8 cellular contexts compared by ENCODE assay signal in the genomic region with DNA sequence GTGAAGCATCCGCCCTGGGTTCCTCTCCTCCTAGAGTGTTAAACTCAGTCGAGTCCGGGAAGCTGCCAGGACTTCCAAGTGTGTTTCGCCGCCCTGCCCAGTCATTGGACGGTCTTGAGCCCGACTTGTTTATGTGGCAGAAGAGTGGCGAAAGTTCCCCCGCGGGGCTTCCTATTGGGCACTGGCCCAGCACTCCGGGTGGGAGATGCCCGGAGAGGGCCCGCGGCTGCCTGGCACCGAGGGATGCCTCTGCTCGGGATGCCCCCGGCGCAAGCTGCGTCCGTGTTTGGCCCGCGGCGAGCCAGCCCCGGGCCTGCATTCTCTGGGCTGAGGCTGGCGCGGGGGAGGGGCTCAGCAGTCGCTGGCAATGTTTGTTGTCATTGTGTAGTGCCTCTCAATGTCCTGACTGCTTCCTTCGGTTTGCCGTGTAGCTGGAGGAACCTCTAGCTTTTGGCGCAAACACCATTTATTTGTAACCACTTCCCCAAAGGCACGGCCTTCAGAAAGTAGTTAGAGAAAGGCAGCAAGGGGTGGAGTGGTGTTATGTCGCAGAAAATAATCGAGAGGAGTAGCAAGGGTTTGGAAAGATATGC. TPM values are rescaled to one million over a fixed set of nuclear protein-coding genes. Genes with fewer than 3 reads are reported as not detected.
DNase-seq lines count a peak whose midpoint lies in the region; ATAC-seq, FAIRE-seq and TF ChIP-seq lines count a peak whose summit lies in the region.

No MANE protein-coding gene starts in this region.

- H3K79me2 ChIP-seq in OCI-LY7 (ENCODE audit: insufficient read depth, low read depth, low read length) (no peaks in the 10 kb centered on the region), K562 (ENCODE audit: control insufficient read depth, insufficient read depth, low read length) (peaks cover 50% of the 10 kb centered on the region)

- POLR2A ChIA-PET in OCI-LY7 (lab: Charles Lee) (no interaction called here), K562 (lab: Yijun Ruan, JAX) (interaction anchor here (0.6 to 4.8 kb wide), 7 partner anchors 9 to 598 kb away, joined by 3 to 51 read pairs (median 4); no protein-coding TSS in a partner anchor)

- TF ChIP-seq RAD21 in K562 (CRISPR knock-in tag; conservative IDR thresholded peaks at IDR 0.05 in 1 of 2, IDR thresholded peaks at IDR 0.05 in 1 of 2), result no peak

- H3K4me2 ChIP-seq in OCI-LY7 (ENCODE audit: low read length) (peak overlapping the region; percentile 21; the same call in 1 of the 2 replicates), K562 (ENCODE audit: insufficient read depth, low read length) (peak overlapping the region; percentile 93)

- no peak overlapping the region for H3K27ac ChIP-seq in OCI-LY7 (ENCODE audit: low read depth, low read length, poor library complexity, severe bottlenecking)
- peak overlapping the region; percentile 92 for H3K27ac ChIP-seq in K562 (ENCODE audit: extremely low read depth, low read depth, low read length)

- H3K9me3 ChIP-seq in OCI-LY7 (ENCODE audit: low read length), result no peaks in the 10 kb centered on the region
- H3K9me3 ChIP-seq in K562 (replicated peaks; ENCODE audit: control insufficient read depth, insufficient read depth, low read depth, low read length), result no peaks in the 10 kb centered on the region

- H2AFZ ChIP-seq in OCI-LY7 (ENCODE audit: low read length), result no peak overlapping the region
- peak overlapping the region; percentile 99 for H2AFZ ChIP-seq in K562 (ENCODE audit: low read depth, low read length)

- DNase-seq in 8988T, result peak; percentile 35
- DNase-seq in GM12865 (ENCODE audit: low read depth), result peak; percentile 70
- DNase-seq in OCI-LY7 (ENCODE audit: low spot score), result no peak
- peak; percentile 65 to 77 (median 68) for DNase-seq in K562 (ENCODE audit: extremely low read depth in 1 of 4, low spot score in 3 of 4)
- DNase-seq in hippocampal formation (lab: John Stamatoyannopoulos, UW), result peak; percentile 86 to 87
- DNase-seq in posterior cingulate gyrus, result peak; percentile 50 to 94 (median 68)

- H3K4me1 ChIP-seq in OCI-LY7 (ENCODE audit: insufficient read depth, low read length, poor library complexity, severe bottlenecking) (no peaks in the 10 kb centered on the region), K562 (replicated peaks in 1 of 2; ENCODE audit: control insufficient read depth in 2 of 2, insufficient read depth in 2 of 2, low read length in 2 of 2) (peaks cover 17 to 19% of the 10 kb centered on the region in 2 experiments)

- TF ChIP-seq POLR2A in K562 (conservative IDR thresholded peaks at IDR 0.05), result peak; percentile 25; the same call in 1 of the 2 replicates

- WGBS in K562 (ENCODE audit: insufficient coverage, low coverage, missing lambda C conversion rate), result 2% methylated on average over 32 of the region's 33 CpGs

- CTCF ChIA-PET in OCI-LY7 (lab: Charles Lee; ENCODE audit: unreplicated experiment), result no interaction called here
- CTCF ChIA-PET in K562 (lab: Yijun Ruan, JAX; ENCODE audit: low intra/inter-chr PET ratio), result no interaction called here

- no TSS peak for BruUV-seq in OCI-LY7 (replicated peaks; lab: Mats Ljungman, UMichigan)
- no TSS peak for BruUV-seq in K562 (replicated peaks; lab: Mats Ljungman, UMichigan)

- peak; percentile 81 for FAIRE-seq in K562 (lab: Jason Lieb, UNC)

- in situ Hi-C loops in K562 (cut with MboI), result no loop called here

- no peaks in the 10 kb centered on the region for H3K27me3 ChIP-seq in K562 (ENCODE audit: control insufficient read depth in 2 of 2, insufficient read depth in 2 of 2, low read length in 2 of 2)

- H3K9me1 ChIP-seq in K562 (ENCODE audit: control insufficient read depth, insufficient read depth, low read length), result no peaks in the 10 kb centered on the region

- H3K9me2 ChIP-seq in OCI-LY7 (ENCODE audit: insufficient read depth, low read length), result no peaks in the 10 kb centered on the region

- intact Hi-C loops in OCI-LY7 (cut with micrococcal nuclease; ENCODE audit: unreplicated experiment), result no loop called here
- intact Hi-C loops in K562 (cut with micrococcal nuclease), result loop anchor here (5.0 to 10.0 kb wide), 3 partner anchors 56 to 549 kb away; partner anchors contain the start of gene TLK1
- intact Hi-C loops in posterior cingulate gyrus (cut with DNase I), result loop anchor here (1.0 kb wide), 1 partner anchor 89 kb away; the partner anchor contains the start of gene DCAF17

- H3K4me3 ChIP-seq in GM12865 (ENCODE audit: low read depth, low read length) (peak overlapping the region; percentile 99), OCI-LY7 (ENCODE audit: low read depth, low read length, poor library complexity, severe bottlenecking) (no peak overlapping the region), K562 (peak overlapping the region; percentile 82)

- H3K36me3 ChIP-seq in OCI-LY7 (ENCODE audit: insufficient read depth, low read length) (no peaks in the 10 kb centered on the region), K562 (ENCODE audit: control insufficient read depth, insufficient read depth, low read length) (peaks cover 6% of the 10 kb centered on the region)

- ATAC-seq in HG03039 (IDR thresholded peaks at IDR 0.05; ENCODE audit: unreplicated experiment), result peak; percentile 29
- peak; percentile 72 for ATAC-seq in K562
- no peak for ATAC-seq in HG02610 (IDR thresholded peaks at IDR 0.05; ENCODE audit: unreplicated experiment)

- TF ChIP-seq CTCF in GM12865 (IDR thresholded peaks at IDR 0.05; ENCODE audit: insufficient read depth, low read depth, low read length, missing control alignments) (no peak), OCI-LY7 (conservative IDR thresholded peaks at IDR 0.05; ENCODE audit: low read length) (no peak), K562 (IDR thresholded peaks at IDR 0.05 in 2 of 3, conservative IDR thresholded peaks at IDR 0.05 in 1 of 3; ENCODE audit: insufficient read depth in 2 of 3, low read depth in 1 of 3, low read length in 3 of 3) (no peak)

- H4K20me1 ChIP-seq in OCI-LY7 (ENCODE audit: insufficient read depth, low read length) (no peaks in the 10 kb centered on the region), K562 (replicated peaks; ENCODE audit: control insufficient read depth, insufficient read depth, low read length) (no peaks in the 10 kb centered on the region; the same call in 1 of the 2 replicates)

- TF ChIP-seq EP300 in K562 (IDR thresholded peaks at IDR 0.05; ENCODE audit: low read length), result no peak

- H3K9ac ChIP-seq in K562 (ENCODE audit: insufficient read depth in 1 of 2, low read depth in 2 of 2, low read length in 2 of 2), result peak overlapping the region; percentile 76 to 93

TF ChIP-seq in K562, 482 proteins besides CTCF, POLR2A, EP300 and RAD21 (continues in another document):
- 0 out of 2 replicates have a peak, but pooled peaks have one; percentile 37 for TF ChIP-seq MTA3 (IDR thresholded peaks at IDR 0.05; ENCODE audit: borderline replicate concordance)
- TF ChIP-seq, protein P1, sequence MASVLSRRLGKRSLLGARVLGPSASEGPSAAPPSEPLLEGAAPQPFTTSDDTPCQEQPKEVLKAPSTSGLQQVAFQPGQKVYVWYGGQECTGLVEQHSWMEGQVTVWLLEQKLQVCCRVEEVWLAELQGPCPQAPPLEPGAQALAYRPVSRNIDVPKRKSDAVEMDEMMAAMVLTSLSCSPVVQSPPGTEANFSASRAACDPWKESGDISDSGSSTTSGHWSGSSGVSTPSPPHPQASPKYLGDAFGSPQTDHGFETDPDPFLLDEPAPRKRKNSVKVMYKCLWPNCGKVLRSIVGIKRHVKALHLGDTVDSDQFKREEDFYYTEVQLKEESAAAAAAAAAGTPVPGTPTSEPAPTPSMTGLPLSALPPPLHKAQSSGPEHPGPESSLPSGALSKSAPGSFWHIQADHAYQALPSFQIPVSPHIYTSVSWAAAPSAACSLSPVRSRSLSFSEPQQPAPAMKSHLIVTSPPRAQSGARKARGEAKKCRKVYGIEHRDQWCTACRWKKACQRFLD (CRISPR knock-in tag; IDR thresholded peaks at IDR 0.05), result no peak
- no peak for TF ChIP-seq TARDBP (IDR thresholded peaks at IDR 0.05)

RNA-seq across cellular contexts. Expression of gene CYBRD1, which starts 1.2 kb away (rescaled TPM):
- not detected in 2 replicates for total RNA-seq in OCI-LY7 (2014; rRNA removed; shearing (Covaris generic))
- total RNA-seq in OCI-LY7 (2022), result not detected in 2 replicates
- 24.5 and 40.6 TPM in 2 replicates for total RNA-seq in K562 (2011; cell fraction: chromatin; rRNA removed; ENCODE audit: low replicate concordance)
- total RNA-seq in K562 (2011; cell fraction: nucleolus; rRNA removed), result 19.3 and 19.7 TPM in 2 replicates
- 25.8 and 45.2 TPM in 2 replicates for total RNA-seq in K562 (2011; cell fraction: nucleoplasm; rRNA removed)
- 12.4 and 14.0 TPM in 2 replicates for total RNA-seq in K562 (2014; rRNA removed)
- 15.6 and 18.7 TPM in 2 replicates for total RNA-seq in K562 (2014; rRNA removed; fragmentation: Illumina TruSeq; extraction: Trizol)
- 15.3 and 16.2 TPM in 2 replicates for total RNA-seq in K562 (2015; rRNA removed; fragmentation: Illumina TruSeq; extraction: Trizol)
- total RNA-seq in K562 (2021), result 21.6 and 22.4 TPM in 2 replicates
- 20.1 and 25.6 TPM in 2 replicates for polyA plus RNA-seq in K562 (2011; rRNA removed)
- 23.2 and 28.5 TPM in 2 replicates for polyA plus RNA-seq in K562 (2011; cell fraction: cytosol; rRNA removed)
- polyA plus RNA-seq in K562 (2011; cell fraction: nucleus; rRNA removed), result 22.5 and 26.8 TPM in 2 replicates
- polyA plus RNA-seq in K562 (2012), result 15.7 and 16.9 TPM in 2 replicates
- 14.9 and 15.8 TPM in 2 replicates for polyA plus RNA-seq in K562 (2014; fragmentation: Illumina TruSeq; extraction: Trizol)
- 10 to 100 TPM in 1 of 2 experiments, 1 to 10 TPM in 1; 9.6 to 10.7 TPM for polyA plus RNA-seq in K562 (2014; fragmentation: Nextera tagmentation; extraction: Ambion mirVana)
- 12.4 and 15.6 TPM in 2 replicates for polyA plus RNA-seq in K562 (2014; rRNA removed)
- polyA minus RNA-seq in K562 (2011; rRNA and poly(A)+ RNA removed), result 13.3 and 16.3 TPM in 2 replicates
- polyA minus RNA-seq in K562 (2011; cell fraction: cytosol; rRNA and poly(A)+ RNA removed), result 10.7 and 11.7 TPM in 2 replicates
- polyA minus RNA-seq in K562 (2011; cell fraction: nucleus; rRNA and poly(A)+ RNA removed), result 8.5 and 14.1 TPM in 2 replicates

Comparison
In these comparisons a context has a peak if more than half of its experiments do, and no peak if none do; other contexts are left out.
1. RNA of gene CYBRD1, which starts 1.2 kb away (total RNA-seq): 12.4 to 45.2 TPM in K562; not detected in OCI-LY7; every median in the first group is over 10 times any median in the second.